7 cellular contexts compared by ENCODE assay signal in the genomic region with DNA sequence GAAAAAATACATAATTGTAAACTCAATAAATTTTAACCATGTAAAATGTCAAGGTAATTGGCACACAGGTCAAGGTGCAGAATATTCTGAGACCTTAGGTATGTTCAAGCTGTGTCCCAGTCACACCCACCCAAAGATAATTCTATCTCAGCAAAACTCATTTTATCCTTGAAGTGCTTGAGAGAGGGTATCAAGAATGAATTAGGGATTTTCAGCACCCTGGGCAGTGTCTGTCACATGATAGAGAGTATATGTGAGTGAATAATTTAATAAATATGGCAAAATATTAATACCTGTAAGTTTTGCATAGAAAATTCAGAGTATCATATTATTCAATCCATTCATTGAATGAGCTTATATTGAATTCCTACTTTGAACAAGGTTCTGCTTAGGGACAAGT.
"Had no signal": no experiment of that assay in that cellular context is flagged by ENCODE, and none has a peak within 500 bp of the region (broad histone marks: within the 10 kb centered on the region; RNA-seq: fewer than 3 reads in every experiment).

No MANE protein-coding gene starts in this region.

- H3K9ac ChIP-seq: KMS-11 had no signal

- DNase-seq: IMR-90, KBM-7, KG1 had no signal

- H3K4me3 ChIP-seq: K562 had no signal

- H3K27ac ChIP-seq: HL-60, KMS-11 had no signal

- H3K4me2 ChIP-seq: KMS-11 had no signal

- ATAC-seq: HepG2, K562 had no signal
